In genomic region chr7:44401692-44402091, GRCh38 we compare ENCODE assay signal across 1 cellular context.
TF ChIP-seq lines count a peak whose summit lies in the region.

No MANE protein-coding gene starts in this region.

TF ChIP-seq in GM23338, 12 proteins besides CTCF, POLR2A, EP300 and RAD21 (continued from another document):
- TF ChIP-seq ZNF462 (CRISPR knock-in tag; IDR thresholded peaks at IDR 0.05) (no peak), EZH2phosphoT487 (IDR thresholded peaks at IDR 0.05; ENCODE audit: unreplicated experiment) (no peak), JUNB (IDR thresholded peaks at IDR 0.05; ENCODE audit: unreplicated experiment) (no peak), STAT1 (IDR thresholded peaks at IDR 0.05; ENCODE audit: unreplicated experiment) (no peak), POLR2AphosphoS5 (IDR thresholded peaks at IDR 0.05; ENCODE audit: low read depth) (no peak), ZNF114 (CRISPR knock-in tag; IDR thresholded peaks at IDR 0.05) (no peak), CREB1 (CRISPR knock-in tag; IDR thresholded peaks at IDR 0.05; ENCODE audit: low read depth) (no peak), REST (IDR thresholded peaks at IDR 0.05; ENCODE audit: unreplicated experiment) (no peak), ETS1 (IDR thresholded peaks at IDR 0.05) (no peak), EZH2 (IDR thresholded peaks at IDR 0.05; ENCODE audit: low read depth, unreplicated experiment) (no peak), ZNF331 (CRISPR knock-in tag; IDR thresholded peaks at IDR 0.05; ENCODE audit: low read depth) (no peak)
